In the genomic region with DNA sequence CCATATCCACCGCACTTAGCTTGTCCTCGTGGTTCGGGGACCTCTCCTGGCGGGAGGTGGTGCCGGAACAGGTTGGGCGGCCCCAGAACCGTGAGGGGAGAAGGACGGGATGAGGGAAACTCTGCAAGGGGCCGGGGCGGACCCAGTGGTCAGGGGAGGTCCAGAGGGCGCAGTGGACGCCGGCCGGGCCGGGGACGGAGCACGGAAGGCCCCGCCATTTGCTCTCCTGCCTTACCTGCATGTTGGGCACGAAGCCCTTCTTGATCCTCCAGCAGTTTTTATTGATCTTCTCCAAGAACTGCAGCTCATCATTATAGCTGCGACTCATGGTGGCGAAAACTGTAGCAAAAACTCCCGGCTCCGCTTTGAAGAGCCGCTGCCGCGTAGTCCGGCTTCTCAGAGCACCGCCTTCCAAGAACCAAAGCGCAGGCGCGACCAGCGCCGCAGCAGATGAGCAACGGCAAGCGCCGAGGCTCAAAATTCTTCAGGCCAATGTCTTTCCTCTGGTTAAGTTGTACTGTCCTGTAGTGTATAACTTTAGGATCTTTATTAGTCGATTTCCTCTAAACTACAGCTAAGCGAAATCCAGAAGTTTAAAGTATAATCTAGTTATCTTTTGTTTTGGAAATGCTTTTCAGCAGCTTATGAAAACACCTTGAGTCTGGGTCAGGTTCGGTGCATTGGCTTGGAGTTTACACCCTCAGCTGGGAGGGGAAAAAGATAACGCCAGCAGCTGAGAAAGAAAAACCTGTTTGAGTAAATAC, we compare ENCODE assay signal across 1 cellular context.
A peak's percentile ranks its signal among the peaks of the same experiment; 100 is the strongest.
TF ChIP-seq lines count a peak whose summit lies in the region.

A gene (minus strand): TSS at position 419 of the 764 bp plus-strand sequence. CDS start 91 bp downstream, at position 328.

TF ChIP-seq in GM12878, 131 proteins besides CTCF, POLR2A, EP300 and RAD21 (continued from another document and continues in another):
- TF ChIP-seq, protein P1, sequence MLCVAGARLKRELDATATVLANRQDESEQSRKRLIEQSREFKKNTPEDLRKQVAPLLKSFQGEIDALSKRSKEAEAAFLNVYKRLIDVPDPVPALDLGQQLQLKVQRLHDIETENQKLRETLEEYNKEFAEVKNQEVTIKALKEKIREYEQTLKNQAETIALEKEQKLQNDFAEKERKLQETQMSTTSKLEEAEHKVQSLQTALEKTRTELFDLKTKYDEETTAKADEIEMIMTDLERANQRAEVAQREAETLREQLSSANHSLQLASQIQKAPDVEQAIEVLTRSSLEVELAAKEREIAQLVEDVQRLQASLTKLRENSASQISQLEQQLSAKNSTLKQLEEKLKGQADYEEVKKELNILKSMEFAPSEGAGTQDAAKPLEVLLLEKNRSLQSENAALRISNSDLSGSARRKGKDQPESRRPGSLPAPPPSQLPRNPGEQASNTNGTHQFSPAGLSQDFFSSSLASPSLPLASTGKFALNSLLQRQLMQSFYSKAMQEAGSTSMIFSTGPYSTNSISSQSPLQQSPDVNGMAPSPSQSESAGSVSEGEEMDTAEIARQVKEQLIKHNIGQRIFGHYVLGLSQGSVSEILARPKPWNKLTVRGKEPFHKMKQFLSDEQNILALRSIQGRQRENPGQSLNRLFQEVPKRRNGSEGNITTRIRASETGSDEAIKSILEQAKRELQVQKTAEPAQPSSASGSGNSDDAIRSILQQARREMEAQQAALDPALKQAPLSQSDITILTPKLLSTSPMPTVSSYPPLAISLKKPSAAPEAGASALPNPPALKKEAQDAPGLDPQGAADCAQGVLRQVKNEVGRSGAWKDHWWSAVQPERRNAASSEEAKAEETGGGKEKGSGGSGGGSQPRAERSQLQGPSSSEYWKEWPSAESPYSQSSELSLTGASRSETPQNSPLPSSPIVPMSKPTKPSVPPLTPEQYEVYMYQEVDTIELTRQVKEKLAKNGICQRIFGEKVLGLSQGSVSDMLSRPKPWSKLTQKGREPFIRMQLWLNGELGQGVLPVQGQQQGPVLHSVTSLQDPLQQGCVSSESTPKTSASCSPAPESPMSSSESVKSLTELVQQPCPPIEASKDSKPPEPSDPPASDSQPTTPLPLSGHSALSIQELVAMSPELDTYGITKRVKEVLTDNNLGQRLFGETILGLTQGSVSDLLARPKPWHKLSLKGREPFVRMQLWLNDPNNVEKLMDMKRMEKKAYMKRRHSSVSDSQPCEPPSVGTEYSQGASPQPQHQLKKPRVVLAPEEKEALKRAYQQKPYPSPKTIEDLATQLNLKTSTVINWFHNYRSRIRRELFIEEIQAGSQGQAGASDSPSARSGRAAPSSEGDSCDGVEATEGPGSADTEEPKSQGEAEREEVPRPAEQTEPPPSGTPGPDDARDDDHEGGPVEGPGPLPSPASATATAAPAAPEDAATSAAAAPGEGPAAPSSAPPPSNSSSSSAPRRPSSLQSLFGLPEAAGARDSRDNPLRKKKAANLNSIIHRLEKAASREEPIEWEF (IDR thresholded peaks at IDR 0.05; ENCODE audit: insufficient replicate concordance, low read depth, low read length), result no peak
- 0 out of 2 replicates have a peak, but pooled peaks have one; percentile 31 for TF ChIP-seq POLR2AphosphoS2 (IDR thresholded peaks at IDR 0.05; ENCODE audit: low read depth, low read length)
- no peak for TF ChIP-seq CHD4 (IDR thresholded peaks at IDR 0.05)
- TF ChIP-seq, protein P2, sequence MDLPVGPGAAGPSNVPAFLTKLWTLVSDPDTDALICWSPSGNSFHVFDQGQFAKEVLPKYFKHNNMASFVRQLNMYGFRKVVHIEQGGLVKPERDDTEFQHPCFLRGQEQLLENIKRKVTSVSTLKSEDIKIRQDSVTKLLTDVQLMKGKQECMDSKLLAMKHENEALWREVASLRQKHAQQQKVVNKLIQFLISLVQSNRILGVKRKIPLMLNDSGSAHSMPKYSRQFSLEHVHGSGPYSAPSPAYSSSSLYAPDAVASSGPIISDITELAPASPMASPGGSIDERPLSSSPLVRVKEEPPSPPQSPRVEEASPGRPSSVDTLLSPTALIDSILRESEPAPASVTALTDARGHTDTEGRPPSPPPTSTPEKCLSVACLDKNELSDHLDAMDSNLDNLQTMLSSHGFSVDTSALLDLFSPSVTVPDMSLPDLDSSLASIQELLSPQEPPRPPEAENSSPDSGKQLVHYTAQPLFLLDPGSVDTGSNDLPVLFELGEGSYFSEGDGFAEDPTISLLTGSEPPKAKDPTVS (IDR thresholded peaks at IDR 0.05; ENCODE audit: low read depth, low read length), result no peak
- no peak for TF ChIP-seq MYB (IDR thresholded peaks at IDR 0.05; ENCODE audit: borderline replicate concordance, low read depth, low read length)
- TF ChIP-seq KLF5 (IDR thresholded peaks at IDR 0.05; ENCODE audit: partially characterized antibody), result no peak
- TF ChIP-seq, protein P3, sequence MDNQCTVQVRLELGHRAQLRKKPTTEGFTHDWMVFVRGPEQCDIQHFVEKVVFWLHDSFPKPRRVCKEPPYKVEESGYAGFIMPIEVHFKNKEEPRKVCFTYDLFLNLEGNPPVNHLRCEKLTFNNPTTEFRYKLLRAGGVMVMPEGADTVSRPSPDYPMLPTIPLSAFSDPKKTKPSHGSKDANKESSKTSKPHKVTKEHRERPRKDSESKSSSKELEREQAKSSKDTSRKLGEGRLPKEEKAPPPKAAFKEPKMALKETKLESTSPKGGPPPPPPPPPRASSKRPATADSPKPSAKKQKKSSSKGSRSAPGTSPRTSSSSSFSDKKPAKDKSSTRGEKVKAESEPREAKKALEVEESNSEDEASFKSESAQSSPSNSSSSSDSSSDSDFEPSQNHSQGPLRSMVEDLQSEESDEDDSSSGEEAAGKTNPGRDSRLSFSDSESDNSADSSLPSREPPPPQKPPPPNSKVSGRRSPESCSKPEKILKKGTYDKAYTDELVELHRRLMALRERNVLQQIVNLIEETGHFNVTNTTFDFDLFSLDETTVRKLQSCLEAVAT (IDR thresholded peaks at IDR 0.05), result peak; percentile 28; the same call in 1 of the 2 replicates
- TF ChIP-seq, protein P4, sequence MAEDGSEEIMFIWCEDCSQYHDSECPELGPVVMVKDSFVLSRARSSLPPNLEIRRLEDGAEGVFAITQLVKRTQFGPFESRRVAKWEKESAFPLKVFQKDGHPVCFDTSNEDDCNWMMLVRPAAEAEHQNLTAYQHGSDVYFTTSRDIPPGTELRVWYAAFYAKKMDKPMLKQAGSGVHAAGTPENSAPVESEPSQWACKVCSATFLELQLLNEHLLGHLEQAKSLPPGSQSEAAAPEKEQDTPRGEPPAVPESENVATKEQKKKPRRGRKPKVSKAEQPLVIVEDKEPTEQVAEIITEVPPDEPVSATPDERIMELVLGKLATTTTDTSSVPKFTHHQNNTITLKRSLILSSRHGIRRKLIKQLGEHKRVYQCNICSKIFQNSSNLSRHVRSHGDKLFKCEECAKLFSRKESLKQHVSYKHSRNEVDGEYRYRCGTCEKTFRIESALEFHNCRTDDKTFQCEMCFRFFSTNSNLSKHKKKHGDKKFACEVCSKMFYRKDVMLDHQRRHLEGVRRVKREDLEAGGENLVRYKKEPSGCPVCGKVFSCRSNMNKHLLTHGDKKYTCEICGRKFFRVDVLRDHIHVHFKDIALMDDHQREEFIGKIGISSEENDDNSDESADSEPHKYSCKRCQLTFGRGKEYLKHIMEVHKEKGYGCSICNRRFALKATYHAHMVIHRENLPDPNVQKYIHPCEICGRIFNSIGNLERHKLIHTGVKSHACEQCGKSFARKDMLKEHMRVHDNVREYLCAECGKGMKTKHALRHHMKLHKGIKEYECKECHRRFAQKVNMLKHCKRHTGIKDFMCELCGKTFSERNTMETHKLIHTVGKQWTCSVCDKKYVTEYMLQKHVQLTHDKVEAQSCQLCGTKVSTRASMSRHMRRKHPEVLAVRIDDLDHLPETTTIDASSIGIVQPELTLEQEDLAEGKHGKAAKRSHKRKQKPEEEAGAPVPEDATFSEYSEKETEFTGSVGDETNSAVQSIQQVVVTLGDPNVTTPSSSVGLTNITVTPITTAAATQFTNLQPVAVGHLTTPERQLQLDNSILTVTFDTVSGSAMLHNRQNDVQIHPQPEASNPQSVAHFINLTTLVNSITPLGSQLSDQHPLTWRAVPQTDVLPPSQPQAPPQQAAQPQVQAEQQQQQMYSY (CRISPR knock-in tag; IDR thresholded peaks at IDR 0.05), result no peak
- no peak for TF ChIP-seq ZNF622 (IDR thresholded peaks at IDR 0.05)
- TF ChIP-seq TCF3 (IDR thresholded peaks at IDR 0.05; ENCODE audit: borderline replicate concordance, insufficient read depth, low read depth, low read length), result no peak
- no peak for TF ChIP-seq NR2C2 (IDR thresholded peaks at IDR 0.05; ENCODE audit: borderline replicate concordance, control insufficient read depth, insufficient read length, low read depth)
- TF ChIP-seq MYC (IDR thresholded peaks at IDR 0.05; ENCODE audit: insufficient read depth, insufficient read length, insufficient replicate concordance, low read length, severe bottlenecking), result no peak
- no peak for TF ChIP-seq ZZZ3 (IDR thresholded peaks at IDR 0.05; ENCODE audit: control insufficient read depth, insufficient read length, low read depth)
- no peak for TF ChIP-seq SMAD5 (IDR thresholded peaks at IDR 0.05; ENCODE audit: low read depth)
- TF ChIP-seq, protein P5, sequence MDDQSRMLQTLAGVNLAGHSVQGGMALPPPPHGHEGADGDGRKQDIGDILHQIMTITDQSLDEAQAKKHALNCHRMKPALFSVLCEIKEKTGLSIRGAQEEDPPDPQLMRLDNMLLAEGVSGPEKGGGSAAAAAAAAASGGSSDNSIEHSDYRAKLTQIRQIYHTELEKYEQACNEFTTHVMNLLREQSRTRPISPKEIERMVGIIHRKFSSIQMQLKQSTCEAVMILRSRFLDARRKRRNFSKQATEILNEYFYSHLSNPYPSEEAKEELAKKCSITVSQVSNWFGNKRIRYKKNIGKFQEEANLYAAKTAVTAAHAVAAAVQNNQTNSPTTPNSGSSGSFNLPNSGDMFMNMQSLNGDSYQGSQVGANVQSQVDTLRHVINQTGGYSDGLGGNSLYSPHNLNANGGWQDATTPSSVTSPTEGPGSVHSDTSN (IDR thresholded peaks at IDR 0.05; ENCODE audit: insufficient replicate concordance, low read depth, low read length), result no peak
- TF ChIP-seq, protein P6, sequence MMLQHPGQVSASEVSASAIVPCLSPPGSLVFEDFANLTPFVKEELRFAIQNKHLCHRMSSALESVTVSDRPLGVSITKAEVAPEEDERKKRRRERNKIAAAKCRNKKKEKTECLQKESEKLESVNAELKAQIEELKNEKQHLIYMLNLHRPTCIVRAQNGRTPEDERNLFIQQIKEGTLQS (IDR thresholded peaks at IDR 0.05; ENCODE audit: borderline replicate concordance, extremely low read depth, low read depth, low read length), result no peak
- TF ChIP-seq ZNF274 (IDR thresholded peaks at IDR 0.05; ENCODE audit: insufficient read depth, insufficient read length), result no peak
- no peak for TF ChIP-seq ZBED1 (IDR thresholded peaks at IDR 0.05; ENCODE audit: borderline replicate concordance)
- TF ChIP-seq NR2F1 (conservative IDR thresholded peaks at IDR 0.05), result no peak
- TF ChIP-seq, protein P7, sequence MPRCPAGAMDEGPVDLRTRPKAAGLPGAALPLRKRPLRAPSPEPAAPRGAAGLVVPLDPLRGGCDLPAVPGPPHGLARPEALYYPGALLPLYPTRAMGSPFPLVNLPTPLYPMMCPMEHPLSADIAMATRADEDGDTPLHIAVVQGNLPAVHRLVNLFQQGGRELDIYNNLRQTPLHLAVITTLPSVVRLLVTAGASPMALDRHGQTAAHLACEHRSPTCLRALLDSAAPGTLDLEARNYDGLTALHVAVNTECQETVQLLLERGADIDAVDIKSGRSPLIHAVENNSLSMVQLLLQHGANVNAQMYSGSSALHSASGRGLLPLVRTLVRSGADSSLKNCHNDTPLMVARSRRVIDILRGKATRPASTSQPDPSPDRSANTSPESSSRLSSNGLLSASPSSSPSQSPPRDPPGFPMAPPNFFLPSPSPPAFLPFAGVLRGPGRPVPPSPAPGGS (IDR thresholded peaks at IDR 0.05; ENCODE audit: borderline replicate concordance, insufficient read depth, low read depth, low read length, poor library complexity, severe bottlenecking), result no peak
- TF ChIP-seq MXI1 (IDR thresholded peaks at IDR 0.05; ENCODE audit: low read depth, low read length), result peak; percentile 70
- TF ChIP-seq HDGF (IDR thresholded peaks at IDR 0.05), result no peak
- TF ChIP-seq NBN (IDR thresholded peaks at IDR 0.05), result no peak
- TF ChIP-seq IRF4 (IDR thresholded peaks at IDR 0.05; ENCODE audit: low read depth, low read length), result no peak
- TF ChIP-seq, protein P8, sequence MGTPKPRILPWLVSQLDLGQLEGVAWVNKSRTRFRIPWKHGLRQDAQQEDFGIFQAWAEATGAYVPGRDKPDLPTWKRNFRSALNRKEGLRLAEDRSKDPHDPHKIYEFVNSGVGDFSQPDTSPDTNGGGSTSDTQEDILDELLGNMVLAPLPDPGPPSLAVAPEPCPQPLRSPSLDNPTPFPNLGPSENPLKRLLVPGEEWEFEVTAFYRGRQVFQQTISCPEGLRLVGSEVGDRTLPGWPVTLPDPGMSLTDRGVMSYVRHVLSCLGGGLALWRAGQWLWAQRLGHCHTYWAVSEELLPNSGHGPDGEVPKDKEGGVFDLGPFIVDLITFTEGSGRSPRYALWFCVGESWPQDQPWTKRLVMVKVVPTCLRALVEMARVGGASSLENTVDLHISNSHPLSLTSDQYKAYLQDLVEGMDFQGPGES (IDR thresholded peaks at IDR 0.05), result no peak
- TF ChIP-seq ESRRA (IDR thresholded peaks at IDR 0.05; ENCODE audit: low read length), result no peak
- no peak for TF ChIP-seq TCF12 (IDR thresholded peaks at IDR 0.05; ENCODE audit: low read depth, low read length)
- TF ChIP-seq, protein P9, sequence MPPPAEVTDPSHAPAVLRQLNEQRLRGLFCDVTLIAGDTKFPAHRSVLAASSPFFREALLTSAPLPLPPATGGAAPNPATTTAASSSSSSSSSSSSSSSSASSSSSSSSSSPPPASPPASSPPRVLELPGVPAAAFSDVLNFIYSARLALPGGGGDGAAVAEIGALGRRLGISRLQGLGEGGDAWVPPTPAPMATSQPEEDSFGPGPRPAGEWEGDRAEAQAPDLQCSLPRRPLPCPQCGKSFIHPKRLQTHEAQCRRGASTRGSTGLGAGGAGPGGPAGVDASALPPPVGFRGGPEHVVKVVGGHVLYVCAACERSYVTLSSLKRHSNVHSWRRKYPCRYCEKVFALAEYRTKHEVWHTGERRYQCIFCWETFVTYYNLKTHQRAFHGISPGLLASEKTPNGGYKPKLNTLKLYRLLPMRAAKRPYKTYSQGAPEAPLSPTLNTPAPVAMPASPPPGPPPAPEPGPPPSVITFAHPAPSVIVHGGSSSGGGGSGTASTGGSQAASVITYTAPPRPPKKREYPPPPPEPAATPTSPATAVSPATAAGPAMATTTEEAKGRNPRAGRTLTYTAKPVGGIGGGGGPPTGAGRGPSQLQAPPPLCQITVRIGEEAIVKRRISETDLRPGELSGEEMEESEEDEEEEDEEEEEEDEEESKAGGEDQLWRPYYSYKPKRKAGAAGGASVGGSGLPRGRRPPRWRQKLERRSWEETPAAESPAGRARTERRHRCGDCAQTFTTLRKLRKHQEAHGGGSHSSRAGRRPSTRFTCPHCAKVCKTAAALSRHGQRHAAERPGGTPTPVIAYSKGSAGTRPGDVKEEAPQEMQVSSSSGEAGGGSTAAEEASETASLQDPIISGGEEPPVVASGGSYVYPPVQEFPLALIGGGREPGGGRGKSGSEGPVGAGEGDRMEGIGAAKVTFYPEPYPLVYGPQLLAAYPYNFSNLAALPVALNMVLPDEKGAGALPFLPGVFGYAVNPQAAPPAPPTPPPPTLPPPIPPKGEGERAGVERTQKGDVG (CRISPR knock-in tag; IDR thresholded peaks at IDR 0.05), result no peak
- TF ChIP-seq JUNB (IDR thresholded peaks at IDR 0.05), result no peak
- TF ChIP-seq BMI1 (IDR thresholded peaks at IDR 0.05; ENCODE audit: borderline replicate concordance), result no peak
- TF ChIP-seq POU2F2 (IDR thresholded peaks at IDR 0.05; ENCODE audit: borderline replicate concordance, low read depth, low read length), result peak; percentile 42; the same call in 1 of the 3 replicates
- TF ChIP-seq EED (IDR thresholded peaks at IDR 0.05; ENCODE audit: low read depth), result no peak
- TF ChIP-seq ETV6 (conservative IDR thresholded peaks at IDR 0.05 in 1 of 2, IDR thresholded peaks at IDR 0.05 in 1 of 2; ENCODE audit: borderline replicate concordance in 1 of 2, low read depth in 1 of 2), result no peak
